1 cellular context compared by ENCODE assay signal in genomic region chr19:45091031-45091918, GRCh38.
TF ChIP-seq lines count a peak whose summit lies in the region.

No MANE protein-coding gene starts in this region.

TF ChIP-seq in HEK293, 187 proteins besides CTCF, POLR2A, EP300 and RAD21 (continued from another document):
- TF ChIP-seq AEBP2 (tag by site-specific recombination; IDR thresholded peaks at IDR 0.05; ENCODE audit: borderline replicate concordance) (no peak), ZBTB17 (tag by site-specific recombination; IDR thresholded peaks at IDR 0.05) (peak; percentile 98), ZNF248 (tag by site-specific recombination; IDR thresholded peaks at IDR 0.05) (no peak), OSR2 (tag by site-specific recombination; IDR thresholded peaks at IDR 0.05) (no peak), RBAK (tag by site-specific recombination; IDR thresholded peaks at IDR 0.05) (0 out of 2 replicates have a peak, but pooled peaks have one; percentile 13), ZNF140 (tag by site-specific recombination; IDR thresholded peaks at IDR 0.05) (no peak), ZNF2 (tag by site-specific recombination; IDR thresholded peaks at IDR 0.05) (peak; percentile 56; the same call in 1 of the 2 replicates), ZNF394 (tag by site-specific recombination; IDR thresholded peaks at IDR 0.05; ENCODE audit: borderline replicate concordance) (peak; percentile 48), ZNF10 (tag by site-specific recombination; IDR thresholded peaks at IDR 0.05) (peak; percentile 57; the same call in 1 of the 2 replicates), KLF10 (tag by site-specific recombination; IDR thresholded peaks at IDR 0.05) (peak; percentile 85), ZNF324 (tag by site-specific recombination; IDR thresholded peaks at IDR 0.05) (peak; percentile 46; the same call in 1 of the 2 replicates), ZNF529 (tag by site-specific recombination; IDR thresholded peaks at IDR 0.05; ENCODE audit: insufficient replicate concordance) (no peak), ZNF266 (tag by site-specific recombination; IDR thresholded peaks at IDR 0.05; ENCODE audit: low read depth) (no peak), ZNF645 (tag by site-specific recombination; IDR thresholded peaks at IDR 0.05) (no peak), ZNF626 (tag by site-specific recombination; IDR thresholded peaks at IDR 0.05) (no peak), ZBTB11 (tag by site-specific recombination; conservative IDR thresholded peaks at IDR 0.05; ENCODE audit: low read depth) (0 out of 2 replicates have a peak, but pooled peaks have one; percentile 14), ZNF302 (tag by site-specific recombination; IDR thresholded peaks at IDR 0.05; ENCODE audit: low read depth) (no peak), ZXDB (tag by site-specific recombination; IDR thresholded peaks at IDR 0.05) (peak; percentile 73), ZNF776 (tag by site-specific recombination; IDR thresholded peaks at IDR 0.05; ENCODE audit: borderline replicate concordance) (no peak)
